In the genomic region with DNA sequence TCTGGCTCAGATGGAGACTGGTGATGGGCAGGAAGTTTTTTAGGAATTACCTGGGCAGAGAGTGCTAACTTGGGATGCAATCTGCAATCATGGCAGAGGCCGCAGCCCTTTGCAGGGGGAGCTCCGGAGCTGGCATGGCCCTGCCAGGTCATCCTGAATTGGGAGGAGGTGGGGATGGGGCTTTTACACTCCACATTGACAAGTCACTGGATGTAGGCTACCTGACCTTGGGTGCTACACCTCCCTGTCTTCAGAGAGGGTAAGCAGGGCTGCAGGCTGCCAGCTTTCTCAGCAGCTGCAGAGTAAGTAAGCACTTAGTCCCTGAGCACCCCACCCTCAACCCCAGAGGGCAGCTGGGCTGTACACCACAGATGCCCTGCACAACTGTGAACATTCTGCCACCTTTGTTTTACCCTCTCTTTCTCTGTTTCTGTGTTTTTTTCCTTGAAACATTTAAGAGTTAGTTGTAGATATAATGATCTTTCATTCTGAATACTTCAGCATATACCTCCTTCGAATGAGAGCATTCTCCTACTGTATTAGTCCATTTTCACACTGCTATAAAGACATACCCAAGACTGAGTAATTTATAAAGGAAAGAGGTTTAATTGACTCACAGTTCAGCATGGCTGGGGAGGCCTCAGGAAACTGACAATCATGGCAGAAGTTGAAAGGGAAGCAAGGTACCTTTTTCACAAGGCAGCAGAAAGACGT, we compare ENCODE assay signal across 23 cellular contexts. TPM values are rescaled to one million over a fixed set of nuclear protein-coding genes. Genes with fewer than 3 reads are reported as not detected.
"Had no signal": no experiment of that assay in that cellular context is flagged by ENCODE, and none has a peak within 500 bp of the region (broad histone marks: within the 10 kb centered on the region; RNA-seq: fewer than 3 reads in every experiment).

No MANE protein-coding gene starts in this region.

- H3K27ac Mint-ChIP-seq: activated naive CD8-positive, alpha-beta T cell treated with anti-CD3 and anti-CD28 coated beads for 36 hours; nephron; T-cell; type B pancreatic cell had no signal

- ATAC-seq: activated T-cell treated with anti-CD3 and anti-CD28 coated beads, Interleukin-2, amount 50 U/mL, for 4 hours; foreskin keratinocyte; left lobe of liver; pancreas; sciatic nerve; T-cell had no signal

- DNase-seq: activated CD4-positive, alpha-beta T cell treated with anti-CD3 and anti-CD28 coated beads, Interleukin-2, amount 50 U/mL, for 1 hour; activated CD4-positive, CD25-positive, alpha-beta regulatory T cell treated with anti-CD3 and anti-CD28 coated beads, Interleukin-2, amount 50 U/mL, for 72 hours; activated naive CD4-positive, alpha-beta T cell treated with Interleukin-2 at 50 U/mL for 16 hours; activated naive CD8-positive, alpha-beta T cell treated with anti-CD3 and anti-CD28 coated beads for 36 hours; activated T-cell treated with anti-CD3 and anti-CD28 coated beads, Interleukin-2, amount 50 U/mL, for 4 hours; central memory CD4-positive, alpha-beta T cell; effector memory CD4-positive, alpha-beta T cell; foreskin keratinocyte; mammary epithelial cell; midbrain; stimulated activated CD4-positive, alpha-beta T cell treated with anti-CD3 and anti-CD28 coated beads, Interleukin-2, amount 100 ng/mL, for 48 hours; stimulated activated CD8-positive, alpha-beta memory T cell treated with anti-CD3 and anti-CD28 coated beads, Interleukin-4, amount 100 ng/mL, for 48 hours; stimulated activated naive CD4-positive, alpha-beta T cell; T-cell; testis; WERI-Rb-1 had no signal

- H3K9me3 Mint-ChIP-seq: activated naive CD8-positive, alpha-beta T cell treated with anti-CD3 and anti-CD28 coated beads for 36 hours; activated T-cell treated with anti-CD3 and anti-CD28 coated beads, Interleukin-2, amount 50 U/mL, for 4 hours; nephron; T-cell; type B pancreatic cell had no signal

- H3K36me3 ChIP-seq: neutrophil, pancreas, WERI-Rb-1 had no signal

- H3K4me1 ChIP-seq: foreskin keratinocyte, pancreas, testis had no signal

- H3K36me3 Mint-ChIP-seq: activated naive CD8-positive, alpha-beta T cell treated with anti-CD3 and anti-CD28 coated beads for 36 hours; T-cell; type B pancreatic cell had no signal

- H3K4me1 Mint-ChIP-seq: activated naive CD8-positive, alpha-beta T cell treated with anti-CD3 and anti-CD28 coated beads for 36 hours; nephron had no signal

- H3K27ac ChIP-seq: foreskin keratinocyte, neutrophil, pancreas, testis, WERI-Rb-1 had no signal

- H3K4me2 ChIP-seq: smooth muscle cell had no signal

- H3K4me3 ChIP-seq: pancreas, smooth muscle cell, testis had no signal

- H3K27me3 ChIP-seq: pancreas, testis had no signal

- H3K9me3 ChIP-seq: neutrophil, pancreas, testis had no signal

- H3K4me3 Mint-ChIP-seq: activated naive CD8-positive, alpha-beta T cell treated with anti-CD3 and anti-CD28 coated beads for 36 hours; activated T-cell treated with anti-CD3 and anti-CD28 coated beads, Interleukin-2, amount 50 U/mL, for 4 hours; nephron; T-cell; type B pancreatic cell had no signal

RNA-seq across cellular contexts. Expression of a gene that starts 9.3 kb away (rescaled TPM):
- total RNA-seq: activated naive CD8-positive, alpha-beta T cell treated with anti-CD3 and anti-CD28 coated beads for 36 hours; foreskin keratinocyte had no signal
